ENCODE assay signal across 12 cellular contexts in genomic region chr6:21742238-21742660, GRCh38.
DNase-seq lines count a peak whose midpoint lies in the region; ATAC-seq and TF ChIP-seq lines count a peak whose summit lies in the region.
"Had no signal": no experiment of that assay in that cellular context is flagged by ENCODE, and none has a peak within 500 bp of the region (broad histone marks: within the 10 kb centered on the region; RNA-seq: fewer than 3 reads in every experiment).

No MANE protein-coding gene starts in this region.

- TF ChIP-seq POLR2A in breast epithelium (IDR thresholded peaks at IDR 0.05) = no peak

- H3K4me1 ChIP-seq in breast epithelium = no peaks in the 10 kb centered on the region

- peak overlapping the region; percentile 64 to 81 for H3K27ac ChIP-seq in breast epithelium
- H3K27ac ChIP-seq: dorsolateral prefrontal cortex had no signal

- intact Hi-C loops in breast epithelium (cut with DNase I; ENCODE audit: low total_unique reads) = no loop called here

- H3K4me3 ChIP-seq in LNCaP clone FGC (ENCODE audit: low read depth, low read length) (no peak overlapping the region), breast epithelium (peak overlapping the region in 1 of 3 donors; percentile 5)

- no peaks in the 10 kb centered on the region for H3K36me3 ChIP-seq in breast epithelium

- no peaks in the 10 kb centered on the region for H3K27me3 ChIP-seq in breast epithelium
- H3K27me3 ChIP-seq: dorsolateral prefrontal cortex had no signal

- DNase-seq in AG09319 (ENCODE audit: extremely low read depth, low read depth) (peak; percentile 48), LNCaP clone FGC (ENCODE audit: low read depth) (peak; percentile 59), breast epithelium (ENCODE audit: low spot score in 2 of 2) (no peak), iris pigment epithelial cell (ENCODE audit: low read depth) (peak; percentile 96), NCI-H146 treated with DMSO at 0.1 percent for 48 hours (lab: John Stamatoyannopoulos, UW; ENCODE audit: unreplicated experiment) (no peak)
- DNase-seq in stimulated activated CD4-positive, alpha-beta T cell treated with anti-CD3 and anti-CD28 coated beads, Interleukin-4, amount 100 ng/mL, for 24 hours = no peak
- DNase-seq: CD4-positive, alpha-beta T cell; dorsolateral prefrontal cortex; NCI-H345; T1000 had no signal

- TF ChIP-seq CTCF in AG09319 (IDR thresholded peaks at IDR 0.05; ENCODE audit: low read depth, low read length) (no peak), LNCaP clone FGC (IDR thresholded peaks at IDR 0.05; ENCODE audit: control insufficient read depth, extremely low read depth, insufficient read depth) (no peak), breast epithelium (IDR thresholded peaks at IDR 0.05) (no peak)

- no peaks in the 10 kb centered on the region for H3K9me3 ChIP-seq in breast epithelium

- ATAC-seq in GM21367 (IDR thresholded peaks at IDR 0.05; ENCODE audit: unreplicated experiment) (no peak), HG03342 (IDR thresholded peaks at IDR 0.05; ENCODE audit: unreplicated experiment) (no peak)

Comparison
In these comparisons a context has a peak if more than half of its experiments do, and no peak if none do; other contexts are left out.
1. DNase-seq: peak in AG09319 (single experiment), LNCaP clone FGC (single experiment) and iris pigment epithelial cell (single experiment); none in breast epithelium (0 of 2), stimulated activated CD4-positive, alpha-beta T cell treated with anti-CD3 and anti-CD28 coated beads, Interleukin-4, amount 100 ng/mL, for 24 hours (single experiment) and NCI-H146 treated with DMSO at 0.1 percent for 48 hours (single experiment).